ENCODE assay signal across 10 cellular contexts in the genomic region with DNA sequence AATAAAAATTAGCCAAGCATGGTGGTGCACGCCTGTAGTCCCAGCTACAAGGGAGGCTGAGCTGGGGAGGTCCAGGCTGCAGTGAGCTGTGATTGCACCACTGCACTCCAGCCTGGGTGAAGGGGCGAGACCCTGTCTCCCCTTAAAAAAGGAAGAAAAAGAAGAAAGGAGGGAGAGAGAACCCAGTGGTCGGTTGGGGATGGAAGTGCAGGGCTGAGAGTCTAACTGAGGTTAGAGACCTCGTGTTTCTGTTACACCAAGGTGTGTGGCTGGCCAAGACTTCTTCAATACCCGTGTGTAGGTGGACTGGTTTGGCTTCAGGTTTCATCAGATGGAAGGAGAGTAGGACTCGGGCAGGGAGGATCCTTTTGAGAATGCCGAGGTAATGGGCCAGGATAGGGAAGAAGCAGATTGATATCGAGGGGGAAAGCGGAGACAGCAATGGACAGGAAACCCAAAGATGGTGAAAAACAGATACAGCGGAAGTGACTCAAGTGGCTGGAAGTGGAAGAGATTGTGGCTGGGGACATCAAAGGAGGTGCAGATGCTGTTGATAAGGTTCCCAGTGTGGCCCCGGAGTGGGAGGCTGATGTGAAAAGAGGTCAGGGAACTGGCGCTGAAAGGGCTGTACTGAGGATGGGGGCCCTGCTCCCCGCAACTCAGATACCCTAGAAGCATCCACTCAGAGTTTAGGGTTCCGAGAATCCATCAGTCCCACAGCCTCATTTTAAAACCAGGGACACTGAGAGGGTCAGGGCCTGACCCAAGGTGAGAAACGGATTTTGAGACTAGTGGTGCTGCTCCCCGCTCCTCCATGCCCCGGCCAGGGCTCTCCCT. TPM values are rescaled to one million over a fixed set of nuclear protein-coding genes. Genes with fewer than 3 reads are reported as not detected.
DNase-seq lines count a peak whose midpoint lies in the region; ATAC-seq and TF ChIP-seq lines count a peak whose summit lies in the region.
"Had no signal": no experiment of that assay in that cellular context is flagged by ENCODE, and none has a peak within 500 bp of the region (broad histone marks: within the 10 kb centered on the region; RNA-seq: fewer than 3 reads in every experiment).

No MANE protein-coding gene starts in this region.

- H4K20me1 ChIP-seq in neural progenitor cell (ENCODE audit: low read depth): no peaks in the 10 kb centered on the region

- no peaks in the 10 kb centered on the region for H3K79me2 ChIP-seq in neural progenitor cell (ENCODE audit: low read depth)

- peaks cover 23% of the 10 kb centered on the region for H3K27me3 Mint-ChIP-seq in activated naive CD8-positive, alpha-beta T cell treated with anti-CD3 and anti-CD28 coated beads for 36 hours
- H3K27me3 Mint-ChIP-seq in neural progenitor cell (ENCODE audit: insufficient read depth, low read depth): peaks cover 7% of the 10 kb centered on the region

- peaks cover 36% of the 10 kb centered on the region for H3K4me1 Mint-ChIP-seq in activated naive CD8-positive, alpha-beta T cell treated with anti-CD3 and anti-CD28 coated beads for 36 hours
- H3K4me1 Mint-ChIP-seq in neural progenitor cell: peaks cover 28% of the 10 kb centered on the region

- no peaks in the 10 kb centered on the region for H3K9me3 ChIP-seq in BE2C
- no peaks in the 10 kb centered on the region for H3K9me3 ChIP-seq in neural progenitor cell (ENCODE audit: low read depth)
- no peaks in the 10 kb centered on the region for H3K9me3 ChIP-seq in HAP-1

- H3K36me3 Mint-ChIP-seq in activated naive CD8-positive, alpha-beta T cell treated with anti-CD3 and anti-CD28 coated beads for 36 hours: peaks cover 4% of the 10 kb centered on the region
- H3K36me3 Mint-ChIP-seq in neural progenitor cell: no peaks in the 10 kb centered on the region

- peak overlapping the region; percentile 89 for H3K27ac Mint-ChIP-seq in activated naive CD8-positive, alpha-beta T cell treated with anti-CD3 and anti-CD28 coated beads for 36 hours
- peak overlapping the region; percentile 46 for H3K27ac Mint-ChIP-seq in neural progenitor cell

- TF ChIP-seq CTCF in BE2C (IDR thresholded peaks at IDR 0.05; ENCODE audit: low read depth, low read length): no peak
- no peak for TF ChIP-seq CTCF in neural progenitor cell (IDR thresholded peaks at IDR 0.05)

- H3K27me3 ChIP-seq in BE2C (no peaks in the 10 kb centered on the region), neural progenitor cell (peaks cover 62% of the 10 kb centered on the region), HAP-1 (ENCODE audit: low read depth) (peaks cover 43% of the 10 kb centered on the region)

- H3K4me2 ChIP-seq in neural progenitor cell: peak overlapping the region; percentile 93

- H3K4me3 ChIP-seq in BE2C (ENCODE audit: low read depth, low read length) (peak overlapping the region; percentile 26), neural progenitor cell (peak overlapping the region; percentile 71), HAP-1 (no peak overlapping the region)
- H3K4me3 ChIP-seq: lung had no signal

- H3K27ac ChIP-seq in neural progenitor cell: no peak overlapping the region
- H3K27ac ChIP-seq: C4-2B had no signal

- DNase-seq in BE2C: peak; percentile 8
- DNase-seq in SW480 (ENCODE audit: low spot score): peak; percentile 89
- peak; percentile 69 for DNase-seq in activated naive CD8-positive, alpha-beta T cell treated with anti-CD3 and anti-CD28 coated beads for 36 hours
- DNase-seq in neural progenitor cell (ENCODE audit: low spot score): no peak
- DNase-seq in HAP-1 (ENCODE audit: low spot score in 2 of 2): no peak
- DNase-seq in NCI-H2081 treated with DMSO at 0.1 percent for 48 hours (lab: John Stamatoyannopoulos, UW): no peak

- H3K9ac ChIP-seq in neural progenitor cell: no peak overlapping the region

- in situ Hi-C loops in HAP-1 (cut with MboI; ENCODE audit: low sequenced_read_pairs): no loop called here

- peaks cover 7% of the 10 kb centered on the region for H3K4me1 ChIP-seq in BE2C
- no peaks in the 10 kb centered on the region for H3K4me1 ChIP-seq in neural progenitor cell
- H3K4me1 ChIP-seq in HAP-1: no peaks in the 10 kb centered on the region

- H3F3A ChIP-seq in neural progenitor cell (ENCODE audit: low read depth): peaks cover 4% of the 10 kb centered on the region

- no peaks in the 10 kb centered on the region for H3K36me3 ChIP-seq in BE2C
- H3K36me3 ChIP-seq in neural progenitor cell: no peaks in the 10 kb centered on the region
- H3K36me3 ChIP-seq in HAP-1 (replicated peaks): no peaks in the 10 kb centered on the region

- H3K9me3 Mint-ChIP-seq in activated naive CD8-positive, alpha-beta T cell treated with anti-CD3 and anti-CD28 coated beads for 36 hours: no peaks in the 10 kb centered on the region
- no peaks in the 10 kb centered on the region for H3K9me3 Mint-ChIP-seq in neural progenitor cell

- H3K4me3 Mint-ChIP-seq in activated naive CD8-positive, alpha-beta T cell treated with anti-CD3 and anti-CD28 coated beads for 36 hours: peak overlapping the region; percentile 73
- peak overlapping the region; percentile 66 for H3K4me3 Mint-ChIP-seq in neural progenitor cell

- H2AFZ ChIP-seq in neural progenitor cell (replicated peaks): peak overlapping the region; percentile 84

- ATAC-seq in GM19023 (IDR thresholded peaks at IDR 0.05; ENCODE audit: unreplicated experiment) (no peak), GM18861 (IDR thresholded peaks at IDR 0.05; ENCODE audit: unreplicated experiment) (no peak)

RNA-seq across cellular contexts. Expression of gene UBXN10, which starts 0.7 kb away (rescaled TPM):
- polyA plus RNA-seq in BE2C (2012; ENCODE audit: insufficient read depth, insufficient read length, low read depth): 1.2 TPM
- total RNA-seq in activated naive CD8-positive, alpha-beta T cell treated with anti-CD3 and anti-CD28 coated beads for 36 hours: 1 to 10 TPM; 1.1 to 1.2 TPM
- total RNA-seq in neural progenitor cell (ENCODE audit: low replicate concordance): 0.37 and 0.43 TPM in 2 replicates

RNA-seq across cellular contexts. Expression of gene PLA2G2C, which starts 1.1 kb away (rescaled TPM):
- polyA plus RNA-seq in BE2C (2012; ENCODE audit: insufficient read depth, insufficient read length, low read depth): not detected
- not detected for total RNA-seq in activated naive CD8-positive, alpha-beta T cell treated with anti-CD3 and anti-CD28 coated beads for 36 hours
- total RNA-seq in neural progenitor cell (ENCODE audit: low replicate concordance): not detected in 2 replicates
- polyA plus RNA-seq: lung had no signal

RNA-seq across cellular contexts. Expression of gene PLA2G2F, which starts 46.1 kb away (rescaled TPM):
- polyA plus RNA-seq in BE2C (2012; ENCODE audit: insufficient read depth, insufficient read length, low read depth): not detected
- not detected for total RNA-seq in activated naive CD8-positive, alpha-beta T cell treated with anti-CD3 and anti-CD28 coated beads for 36 hours
- not detected in 2 replicates for total RNA-seq in neural progenitor cell (ENCODE audit: low replicate concordance)
- total RNA-seq: lung had no signal
- polyA plus RNA-seq: lung had no signal

Comparison
In these comparisons a context has a peak if more than half of its experiments do, and no peak if none do; other contexts are left out.
1. DNase-seq: peak in BE2C (single experiment), SW480 (single experiment) and activated naive CD8-positive, alpha-beta T cell treated with anti-CD3 and anti-CD28 coated beads for 36 hours (single experiment); none in neural progenitor cell (single experiment), HAP-1 (0 of 2) and NCI-H2081 treated with DMSO at 0.1 percent for 48 hours (single experiment).